Comparison of ENCODE assay signal across 27 cellular contexts in the genomic region with DNA sequence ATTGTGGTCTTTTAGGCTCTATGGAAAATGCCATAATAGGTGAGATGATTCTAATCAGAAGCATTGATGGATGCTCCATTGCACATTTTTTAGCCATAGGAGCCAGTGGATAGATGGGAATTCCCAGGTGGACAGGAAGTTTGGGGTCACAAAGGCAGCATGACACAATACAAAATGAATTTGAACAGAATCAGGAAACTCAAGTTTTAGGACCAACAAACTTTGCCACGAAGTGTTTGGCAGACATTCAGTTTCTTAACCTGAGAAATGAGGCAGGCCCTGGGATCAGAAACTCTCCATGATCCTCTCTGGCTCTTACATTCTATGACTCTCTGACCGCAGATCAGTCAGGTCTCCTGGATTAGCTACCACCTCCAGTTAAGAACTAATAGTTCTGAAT.
A peak's percentile ranks its signal among the peaks of the same experiment; 100 is the strongest.
DNase-seq lines count a peak whose midpoint lies in the region; ATAC-seq lines count a peak whose summit lies in the region.
"Had no signal": no experiment of that assay in that cellular context is flagged by ENCODE, and none has a peak within 500 bp of the region (broad histone marks: within the 10 kb centered on the region; RNA-seq: fewer than 3 reads in every experiment).

No MANE protein-coding gene starts in this region.

- H3K4me1 Mint-ChIP-seq in central memory CD8-positive, alpha-beta T cell: peaks cover 20% of the 10 kb centered on the region

- H3K9me3 Mint-ChIP-seq in central memory CD8-positive, alpha-beta T cell: no peaks in the 10 kb centered on the region
- H3K9me3 Mint-ChIP-seq: activated naive CD8-positive, alpha-beta T cell treated with anti-CD3 and anti-CD28 coated beads, Interleukin-2, amount 10 ng/mL, durations not matched to agents 7 days and 5 days; CD4-positive, CD25-positive, alpha-beta regulatory T cell; stimulated activated effector memory CD8-positive, alpha-beta T cell treated with anti-CD3 and anti-CD28 coated beads, Interleukin-12 subunit alpha, Interleukin-12 subunit beta, amount 100 ng/mL, for 72 hours had no signal

- H3K36me3 Mint-ChIP-seq in central memory CD8-positive, alpha-beta T cell (ENCODE audit: insufficient read depth): peaks cover 5% of the 10 kb centered on the region
- H3K36me3 Mint-ChIP-seq: activated naive CD8-positive, alpha-beta T cell treated with anti-CD3 and anti-CD28 coated beads, Interleukin-2, amount 10 ng/mL, durations not matched to agents 7 days and 5 days had no signal

- no peaks in the 10 kb centered on the region for H3K27me3 Mint-ChIP-seq in central memory CD8-positive, alpha-beta T cell
- H3K27me3 Mint-ChIP-seq: activated naive CD8-positive, alpha-beta T cell treated with anti-CD3 and anti-CD28 coated beads, Interleukin-2, amount 10 ng/mL, durations not matched to agents 7 days and 5 days; CD4-positive, CD25-positive, alpha-beta regulatory T cell had no signal

- no peak for ATAC-seq in central memory CD8-positive, alpha-beta T cell (replicated peaks; ENCODE audit: extremely low read depth, poor library complexity, severe bottlenecking)
- ATAC-seq: activated CD4-positive, CD25-positive, alpha-beta regulatory T cell treated with anti-CD3 and anti-CD28 coated beads, Interleukin-2, amount 50 U/mL, for 24 hours; activated CD8-positive, alpha-beta T cell treated with anti-CD3 and anti-CD28 coated beads, Interleukin-2, amount 10 ng/mL, durations not matched to agents 7 days and 5 days; left cardiac atrium; stimulated activated effector memory CD8-positive, alpha-beta T cell treated with anti-CD3 and anti-CD28 coated beads, Interleukin-12 subunit alpha, Interleukin-12 subunit beta, amount 100 ng/mL, for 72 hours had no signal

- H3K27ac Mint-ChIP-seq in central memory CD8-positive, alpha-beta T cell (ENCODE audit: low read depth): peak overlapping the region; percentile 8
- H3K27ac Mint-ChIP-seq: activated CD8-positive, alpha-beta T cell treated with anti-CD3 and anti-CD28 coated beads, Interleukin-2, amount 10 ng/mL, durations not matched to agents 7 days and 5 days; activated naive CD8-positive, alpha-beta T cell treated with anti-CD3 and anti-CD28 coated beads, Interleukin-2, amount 10 ng/mL, durations not matched to agents 7 days and 5 days; CD4-positive, CD25-positive, alpha-beta regulatory T cell; stimulated activated effector memory CD8-positive, alpha-beta T cell treated with anti-CD3 and anti-CD28 coated beads, Interleukin-12 subunit alpha, Interleukin-12 subunit beta, amount 100 ng/mL, for 72 hours had no signal

- H3K4me3 Mint-ChIP-seq in central memory CD8-positive, alpha-beta T cell: no peak overlapping the region
- H3K4me3 Mint-ChIP-seq: activated CD8-positive, alpha-beta T cell treated with anti-CD3 and anti-CD28 coated beads, Interleukin-2, amount 10 ng/mL, durations not matched to agents 7 days and 5 days; activated naive CD8-positive, alpha-beta T cell treated with anti-CD3 and anti-CD28 coated beads, Interleukin-2, amount 10 ng/mL, durations not matched to agents 7 days and 5 days; CD4-positive, CD25-positive, alpha-beta regulatory T cell; stimulated activated effector memory CD8-positive, alpha-beta T cell treated with anti-CD3 and anti-CD28 coated beads, Interleukin-12 subunit alpha, Interleukin-12 subunit beta, amount 100 ng/mL, for 72 hours had no signal

- DNase-seq in EH (ENCODE audit: low read depth): peak; percentile 26
- peak; percentile 31 for DNase-seq in LHCN-M2 (ENCODE audit: low read depth)
- DNase-seq in central memory CD8-positive, alpha-beta T cell (ENCODE audit: low spot score in 2 of 2): no peak
- peak; percentile 59 to 71 for DNase-seq in lung microvascular endothelial cell (ENCODE audit: low read depth in 2 of 2)
- DNase-seq in D341Med (ENCODE audit: low spot score): no peak
- DNase-seq in COLO668 (lab: John Stamatoyannopoulos, UW; ENCODE audit: unreplicated experiment): no peak
- no peak for DNase-seq in AG20443 (ENCODE audit: low spot score)
- no peak for DNase-seq in 8988T
- DNase-seq: activated CD8-positive, alpha-beta T cell treated with anti-CD3 and anti-CD28 coated beads, Interleukin-2, amount 10 ng/mL, durations not matched to agents 7 days and 5 days; activated effector memory CD4-positive, alpha-beta T cell treated with anti-CD3 and anti-CD28 coated beads, Interleukin-2, amount 50 U/mL, for 16 hours; activated naive CD8-positive, alpha-beta T cell treated with anti-CD3 and anti-CD28 coated beads, Interleukin-2, amount 10 ng/mL, durations not matched to agents 7 days and 5 days; activated T-cell treated with anti-CD3 and anti-CD28 coated beads for 4 hours; CD4-positive, CD25-positive, alpha-beta regulatory T cell; effector CD8-positive, alpha-beta T cell; erythroblast; KBM-7; left cardiac atrium; mesendoderm; NCI-H1417; NCI-H2081; NCI-H2227 treated with DMSO at 0.1 percent for 48 hours; NCI-H69; right lobe of liver; stimulated activated CD4-positive, alpha-beta T cell treated with anti-CD3 and anti-CD28 coated beads, Interleukin-4, amount 100 ng/mL, for 24 hours; upper lobe of left lung had no signal

Comparison
In these comparisons a context has a peak if more than half of its experiments do, and no peak if none do; other contexts are left out.
1. DNase-seq: peak in EH (single experiment), LHCN-M2 (single experiment) and lung microvascular endothelial cell (2 of 2); none in central memory CD8-positive, alpha-beta T cell (0 of 2), D341Med (single experiment), COLO668 (single experiment), AG20443 (single experiment) and 8988T (single experiment).